In genomic region chr4:148515248-148515647, GRCh38 we compare ENCODE assay signal across 16 cellular contexts.
DNase-seq lines count a peak whose midpoint lies in the region; ATAC-seq, FAIRE-seq and TF ChIP-seq lines count a peak whose summit lies in the region.
"Had no signal": no experiment of that assay in that cellular context is flagged by ENCODE, and none has a peak within 500 bp of the region (broad histone marks: within the 10 kb centered on the region; RNA-seq: fewer than 3 reads in every experiment).

No MANE protein-coding gene starts in this region.

- H3K27me3 ChIP-seq in heart right ventricle (no peaks in the 10 kb centered on the region), body of pancreas (no peaks in the 10 kb centered on the region)
- H3K27me3 ChIP-seq: ascending aorta, tibial nerve had no signal

- intact Hi-C loops in heart right ventricle (cut with DNase I) (no loop called here), cardiac septum (cut with DNase I) (no loop called here), body of pancreas (cut with DNase I) (no loop called here)

- no peak for FAIRE-seq in urothelium cell line (lab: Jason Lieb, UNC)
- FAIRE-seq: A549 had no signal

- H3K4me3 ChIP-seq in heart right ventricle (no peak overlapping the region), body of pancreas (no peak overlapping the region)
- H3K4me3 ChIP-seq: A549, ascending aorta, tibial nerve had no signal

- TF ChIP-seq CTCF in heart right ventricle (IDR thresholded peaks at IDR 0.05) (no peak), body of pancreas (IDR thresholded peaks at IDR 0.05) (no peak)

- 40 to 46% methylated on average over 1 of the region's 1 CpG for WGBS in heart right ventricle, 2 donors
- 64 to 89% methylated on average over 1 of the region's 1 CpG for WGBS in body of pancreas, 2 donors

- DNase-seq in heart right ventricle (no peak), cardiac septum (ENCODE audit: low spot score) (no peak), body of pancreas (no peak), hepatic stellate cell (ENCODE audit: low spot score) (peak; percentile 15), urothelium cell line (ENCODE audit: low spot score) (peak; percentile 52), HK-2 (ENCODE audit: unreplicated experiment) (no peak), germinal center (ENCODE audit: low spot score) (no peak)
- DNase-seq: activated CD4-positive, alpha-beta T cell treated with anti-CD3 and anti-CD28 coated beads, Interleukin-2, amount 50 U/mL, for 1 hour; erythroblast; immature natural killer cell; NCI-H2227 treated with DMSO at 0.1 percent for 48 hours; nephron progenitor cell had no signal

- H3K4me1 ChIP-seq in heart right ventricle, result peaks cover 0 to 15% (median 7%) of the 10 kb centered on the region in 9 donors
- no peaks in the 10 kb centered on the region for H3K4me1 ChIP-seq in body of pancreas
- H3K4me1 ChIP-seq: A549, ascending aorta, tibial nerve had no signal

- H3K27ac ChIP-seq in heart right ventricle (peak overlapping the region in 3 of 10 donors; percentile 21 to 46 (median 39)), body of pancreas (no peak overlapping the region)
- H3K27ac ChIP-seq: A549, ascending aorta had no signal

- no peak for TF ChIP-seq POLR2A in body of pancreas (IDR thresholded peaks at IDR 0.05)

- H3K9me3 ChIP-seq in heart right ventricle (peaks cover 0 to 22% (median 0%) of the 10 kb centered on the region in 11 donors), body of pancreas (no peaks in the 10 kb centered on the region)
- H3K9me3 ChIP-seq: A549 had no signal

- ATAC-seq in heart right ventricle (peak; percentile 53 to 94 (median 84)), body of pancreas (peak; percentile 75), HG02884 (IDR thresholded peaks at IDR 0.05; ENCODE audit: unreplicated experiment) (no peak)
- ATAC-seq: A549 had no signal

- no peaks in the 10 kb centered on the region for H3K36me3 ChIP-seq in heart right ventricle
- H3K36me3 ChIP-seq in body of pancreas (replicated peaks in 1 of 2; ENCODE audit: insufficient read depth in 1 of 2, low read depth in 2 of 2), result no peaks in the 10 kb centered on the region
- H3K36me3 ChIP-seq: ascending aorta, tibial nerve had no signal

Comparison
In these comparisons a context has a peak if more than half of its experiments do, and no peak if none do; other contexts are left out.
1. DNase-seq: peak in hepatic stellate cell (single experiment) and urothelium cell line (single experiment); none in heart right ventricle (0 of 2), cardiac septum (single experiment), body of pancreas (0 of 4), HK-2 (single experiment) and germinal center (single experiment).